ENCODE assay signal across 8 cellular contexts in genomic region chr7:100158229-100159098, GRCh38. TPM values are rescaled to one million over a fixed set of nuclear protein-coding genes. Genes with fewer than 3 reads are reported as not detected.
DNase-seq lines count a peak whose midpoint lies in the region; ATAC-seq, FAIRE-seq and TF ChIP-seq lines count a peak whose summit lies in the region.

TSS of gene TRAPPC14 (minus strand) at chr7:100158723. CDS start at chr7:100158499, 224 bp downstream.

- TF ChIP-seq RAD21 in HepG2 (CRISPR knock-in tag; IDR thresholded peaks at IDR 0.05): peak; percentile 32; the same call in 1 of the 2 replicates

- peak within 1 kb of the TSS; percentile 90 for H3K9ac ChIP-seq in HepG2 (ENCODE audit: insufficient read depth, low read depth, low read length)

- ATAC-seq in HG03565 (IDR thresholded peaks at IDR 0.05; ENCODE audit: unreplicated experiment) (peak; percentile 49), HepG2 (peak; percentile 83)

- peak; percentile 91 for DNase-seq in Ammon's horn (ENCODE audit: low spot score)
- DNase-seq in GM19239 (ENCODE audit: insufficient read length, low spot score): peak; percentile 93
- peak; percentile 76 for DNase-seq in NCI-H82 treated with DMSO at 0.1 percent for 48 hours (lab: John Stamatoyannopoulos, UW; ENCODE audit: unreplicated experiment)
- DNase-seq in activated CD4-positive, alpha-beta T cell treated with anti-CD3 and anti-CD28 coated beads, Interleukin-2, amount 50 U/mL, for 48 hours: peak; percentile 97 to 98
- DNase-seq in dermis blood vessel endothelial cell: peak; percentile 71
- DNase-seq in HepG2 (ENCODE audit: low spot score): peak; percentile 75
- DNase-seq in stimulated activated CD4-positive, alpha-beta T cell treated with anti-CD3 and anti-CD28 coated beads, Interleukin-2, amount 100 ng/mL, for 48 hours: peak; percentile 90

- H3K27me3 ChIP-seq in HepG2 (ENCODE audit: control insufficient read depth in 1 of 2, insufficient read depth in 2 of 2, low read length in 2 of 2): peaks cover 3 to 13% of the 10 kb centered on the region in 2 experiments; a peak in 2 of 5 replicates

- POLR2A ChIA-PET in HepG2 (lab: Yijun Ruan, JAX): interaction anchor here (0.9 to 2.1 kb wide), 4 partner anchors 10 to 58 kb away, joined by 3 to 25 read pairs (median 7); partner anchors contain the start of gene LAMTOR4

- intact Hi-C loops in HepG2 (cut with micrococcal nuclease; ENCODE audit: unreplicated experiment): no loop called here

- TF ChIP-seq EP300 in HepG2 (IDR thresholded peaks at IDR 0.05; ENCODE audit: low read depth in 2 of 2, low read length in 2 of 2) (0 out of 4 replicates have a peak, but pooled peaks of 1 of the 2 experiments have one; percentile 16), HepG2 (CRISPR knock-in tag; IDR thresholded peaks at IDR 0.05; ENCODE audit: borderline replicate concordance) (no peak)

- FAIRE-seq in GM19239 (lab: Jason Lieb, UNC): peak; percentile 21
- FAIRE-seq in HepG2 (lab: Jason Lieb, UNC): peak; percentile 37

- H3K79me2 ChIP-seq in HepG2 (ENCODE audit: insufficient read depth, low read length): no peaks in the 10 kb centered on the region

- 4% methylated on average over 48 of the region's 87 CpGs for WGBS in HepG2 (ENCODE audit: low lambda C conversion rate)

- H3K36me3 ChIP-seq in HepG2 (replicated peaks in 1 of 2; ENCODE audit: control insufficient read depth in 1 of 2, insufficient read depth in 2 of 2, low read length in 2 of 2): peaks cover 6 to 24% of the 10 kb centered on the region in 2 experiments

- CTCF ChIA-PET in HepG2 (lab: Yijun Ruan, JAX; ENCODE audit: low intra/inter-chr PET ratio, low total read pairs): no interaction called here

- no TSS peak for BruUV-seq in HepG2 (replicated peaks; lab: Mats Ljungman, UMichigan)

- peaks cover 6% of the 10 kb centered on the region; the same call in 1 of the 2 replicates for H4K20me1 ChIP-seq in HepG2 (ENCODE audit: insufficient read depth, low read length)

- peak within 1 kb of the TSS; percentile 80 for H3K27ac ChIP-seq in HepG2 (ENCODE audit: extremely low read length, insufficient read depth, low read length)

- no peak within 1 kb of the TSS for H2AFZ ChIP-seq in HepG2 (ENCODE audit: low read length)

- TF ChIP-seq CTCF in HepG2 (CRISPR knock-in tag; IDR thresholded peaks at IDR 0.05): no peak

- no peaks in the 10 kb centered on the region for H3K9me3 ChIP-seq in HepG2 (ENCODE audit: low read length)

- H3K4me3 ChIP-seq in HepG2 (replicated peaks in 1 of 3; ENCODE audit: insufficient read depth in 1 of 3, low read depth in 2 of 3, low read length in 3 of 3): peak within 1 kb of the TSS; percentile 90 to 99 (median 92)

- peak in 1 of 2 experiments; percentile 75; a peak in 2 of 4 replicates for TF ChIP-seq POLR2A in HepG2 (IDR thresholded peaks at IDR 0.05; ENCODE audit: insufficient read depth in 1 of 2, low read depth in 2 of 2, low read length in 2 of 2)

- H3K4me1 ChIP-seq in HepG2 (ENCODE audit: insufficient read depth, low read length): peaks cover 55% of the 10 kb centered on the region

- H3K4me2 ChIP-seq in HepG2 (ENCODE audit: low read depth, low read length): peak within 1 kb of the TSS; percentile 75

- in situ Hi-C loops in HepG2 (cut with HindIII; ENCODE audit: extremely low pct_ligation_motif_present, low pct_unique_long_range_greater_than_20kb): no loop called here

TF ChIP-seq in HepG2, 621 proteins besides CTCF, POLR2A, EP300 and RAD21 (continues in another document):
- TF ChIP-seq MXD3 (CRISPR knock-in tag; IDR thresholded peaks at IDR 0.05) (no peak; the same call in 1 of the 2 replicates), HNRNPLL (IDR thresholded peaks at IDR 0.05; ENCODE audit: low read depth, low read length, poor library complexity, severe bottlenecking) (peak; percentile 61), ZSCAN31 (CRISPR knock-in tag; IDR thresholded peaks at IDR 0.05; ENCODE audit: low read depth) (peak; percentile 35), ZNF12 (CRISPR knock-in tag; IDR thresholded peaks at IDR 0.05) (0 out of 2 replicates have a peak, but pooled peaks have one; percentile 29), RFXAP (CRISPR knock-in tag; IDR thresholded peaks at IDR 0.05; ENCODE audit: borderline replicate concordance) (no peak), ZBTB1 (CRISPR knock-in tag; IDR thresholded peaks at IDR 0.05; ENCODE audit: borderline replicate concordance) (no peak), KLF16 (CRISPR knock-in tag; IDR thresholded peaks at IDR 0.05) (peak in 1 of 2 experiments; percentile 81; a peak in 2 of 4 replicates), SKI (IDR thresholded peaks at IDR 0.05; ENCODE audit: partially characterized antibody) (no peak), ZNF350 (CRISPR knock-in tag; IDR thresholded peaks at IDR 0.05; ENCODE audit: borderline replicate concordance, low read depth) (peak; percentile 45; the same call in 1 of the 2 replicates), SOX13 (IDR thresholded peaks at IDR 0.05) (no peak), SOX13 (CRISPR knock-in tag; conservative IDR thresholded peaks at IDR 0.05 in 1 of 2, IDR thresholded peaks at IDR 0.05 in 1 of 2) (peak in 1 of 2 experiments; percentile 34; a peak in 1 of 4 replicates), GLI4 (CRISPR knock-in tag; IDR thresholded peaks at IDR 0.05; ENCODE audit: borderline replicate concordance) (no peak), CBFB (CRISPR knock-in tag; IDR thresholded peaks at IDR 0.05) (peak; percentile 51; the same call in 1 of the 2 replicates)

RNA-seq across cellular contexts. Expression of gene TRAPPC14, which starts in this region (rescaled TPM):
- total RNA-seq in dermis blood vessel endothelial cell: 4.1 and 4.7 TPM in 2 replicates
- 2.0 and 9.6 TPM in 2 replicates for total RNA-seq in HepG2 (2016; rRNA removed; fragmentation: Illumina TruSeq; extraction: Trizol)
- total RNA-seq in HepG2 (2016; cell fraction: cytosol; rRNA removed; fragmentation: Illumina TruSeq; extraction: Trizol; ENCODE audit: low read depth): 1.5 and 1.8 TPM in 2 replicates
- 2.3 and 9.9 TPM in 2 replicates for total RNA-seq in HepG2 (2016; cell fraction: insoluble cytoplasmic fraction; rRNA removed; fragmentation: Illumina TruSeq; extraction: Trizol)
- 3.1 and 3.3 TPM in 2 replicates for total RNA-seq in HepG2 (2016; cell fraction: membrane; rRNA removed; fragmentation: Illumina TruSeq; extraction: Trizol)
- total RNA-seq in HepG2 (2016; cell fraction: nucleus; rRNA removed; fragmentation: Illumina TruSeq; extraction: Trizol): 15.6 and 20.8 TPM in 2 replicates
- polyA plus RNA-seq in HepG2 (2011; rRNA removed): 4.7 and 7.0 TPM in 2 replicates
- 1.6 and 1.7 TPM in 2 replicates for polyA plus RNA-seq in HepG2 (2011; cell fraction: cytosol; rRNA removed)
- 46.2 and 74.5 TPM in 2 replicates for polyA plus RNA-seq in HepG2 (2011; cell fraction: nucleus; rRNA removed)
- polyA plus RNA-seq in HepG2 (2012): 7.0 and 9.8 TPM in 2 replicates
- 1.8 TPM in 2 replicates for polyA plus RNA-seq in HepG2 (2016; cell fraction: cytosol; fragmentation: Illumina TruSeq; extraction: Trizol; ENCODE audit: low read depth)
- polyA plus RNA-seq in HepG2 (2016; cell fraction: insoluble cytoplasmic fraction; fragmentation: Illumina TruSeq; extraction: Trizol; ENCODE audit: low read depth): 3.5 and 4.4 TPM in 2 replicates
- polyA plus RNA-seq in HepG2 (2016; cell fraction: membrane; fragmentation: Illumina TruSeq; extraction: Trizol; ENCODE audit: low read depth): 3.1 TPM in 2 replicates
- polyA plus RNA-seq in HepG2 (2016; cell fraction: nucleus; fragmentation: Illumina TruSeq; extraction: Trizol; ENCODE audit: insufficient read depth, low read depth): 51.8 and 52.2 TPM in 2 replicates
- polyA minus RNA-seq in HepG2 (2011; rRNA and poly(A)+ RNA removed; ENCODE audit: low replicate concordance): 10.0 and 12.3 TPM in 2 replicates
- 1.5 and 2.7 TPM in 2 replicates for polyA minus RNA-seq in HepG2 (2011; cell fraction: cytosol; rRNA and poly(A)+ RNA removed)
- polyA minus RNA-seq in HepG2 (2011; cell fraction: nucleus; rRNA and poly(A)+ RNA removed): 15.2 and 18.6 TPM in 2 replicates

Comparison
In these comparisons a context has a peak if more than half of its experiments do, and no peak if none do; other contexts are left out.
1. Peak in every context shown above with its lines: DNase-seq, ATAC-seq, H3K4me3 ChIP-seq and H3K27ac ChIP-seq.